Comparison of ENCODE assay signal across 14 cellular contexts in genomic region chr2:120600335-120600734, GRCh38.
DNase-seq lines count a peak whose midpoint lies in the region; ATAC-seq, FAIRE-seq and TF ChIP-seq lines count a peak whose summit lies in the region.
"Had no signal": no experiment of that assay in that cellular context is flagged by ENCODE, and none has a peak within 500 bp of the region (broad histone marks: within the 10 kb centered on the region; RNA-seq: fewer than 3 reads in every experiment).

No MANE protein-coding gene starts in this region.

- no peak overlapping the region for H3K4ac ChIP-seq in neuronal stem cell (ENCODE audit: low read length)

- FAIRE-seq in K562 (lab: Jason Lieb, UNC) (no peak), kidney (lab: Jason Lieb, UNC) (no peak)
- FAIRE-seq: A549, D721Med, H1 had no signal

- H3K79me2 ChIP-seq in K562 (ENCODE audit: control insufficient read depth, insufficient read depth, low read length), result no peaks in the 10 kb centered on the region

- no peak overlapping the region for H4K8ac ChIP-seq in neuronal stem cell (ENCODE audit: low read depth, low read length)

- ATAC-seq in K562 (no peak), aorta (ENCODE audit: low FRiP score) (no peak)
- ATAC-seq: A549 had no signal

- H3K27me3 ChIP-seq in K562 (ENCODE audit: control insufficient read depth in 2 of 2, insufficient read depth in 2 of 2, low read length in 2 of 2) (peaks cover 12 to 87% of the 10 kb centered on the region in 2 experiments; a peak in 3 of 5 replicates), neuronal stem cell (ENCODE audit: control insufficient read depth in 3 of 3, insufficient read depth in 3 of 3, low read depth in 1 of 3, low read length in 3 of 3) (peaks cover 0 to 60% (median 0%) of the 10 kb centered on the region in 3 experiments), aorta (ENCODE audit: control insufficient read depth in 1 of 2, insufficient read depth in 2 of 2, low read length in 1 of 2) (no peaks in the 10 kb centered on the region), dorsolateral prefrontal cortex (no peaks in the 10 kb centered on the region)
- H3K27me3 ChIP-seq: BE2C had no signal

- H3K27ac ChIP-seq in K562 (ENCODE audit: extremely low read depth, low read depth, low read length) (no peak overlapping the region), kidney (ENCODE audit: low read depth in 2 of 2, low read length in 2 of 2) (no peak overlapping the region), neuronal stem cell (replicated peaks; ENCODE audit: low read length) (no peak overlapping the region), aorta (ENCODE audit: low read depth in 1 of 2, low read length in 2 of 2) (no peak overlapping the region), dorsolateral prefrontal cortex (no peak overlapping the region)
- H3K27ac ChIP-seq: A549, C4-2B had no signal

- WGBS in K562 (ENCODE audit: insufficient coverage, low coverage, missing lambda C conversion rate), result 2% methylated on average over 7 of the region's 7 CpGs
- WGBS in neuronal stem cell (ENCODE audit: extremely low coverage in 2 of 2, insufficient read length in 2 of 2, insufficient replicate concordance in 1 of 2), 2 donors, result no CpG with 5 or more reads among the region's 7 CpGs
- 97 to 98% methylated on average over 7 of the region's 7 CpGs for WGBS in aorta, 2 donors

- no peak overlapping the region for H2BK15ac ChIP-seq in neuronal stem cell (ENCODE audit: low read length)

- no peak overlapping the region for H3K18ac ChIP-seq in neuronal stem cell (ENCODE audit: low read length)

- H3K4me2 ChIP-seq in K562 (ENCODE audit: insufficient read depth, low read length) (no peak overlapping the region), neuronal stem cell (ENCODE audit: insufficient read depth, low read length, poor library complexity, severe bottlenecking) (no peak overlapping the region)
- H3K4me2 ChIP-seq: A549 had no signal

- TF ChIP-seq CTCF in K562 (IDR thresholded peaks at IDR 0.05 in 2 of 3, conservative IDR thresholded peaks at IDR 0.05 in 1 of 3; ENCODE audit: insufficient read depth in 2 of 3, low read depth in 1 of 3, low read length in 3 of 3) (no peak), kidney (IDR thresholded peaks at IDR 0.05; ENCODE audit: borderline replicate concordance, extremely low read depth, insufficient read depth) (no peak), dorsolateral prefrontal cortex (IDR thresholded peaks at IDR 0.05 in 54 of 56, conservative IDR thresholded peaks at IDR 0.05 in 2 of 56; ENCODE audit: low read depth in 1 of 56, partially characterized antibody in 56 of 56) (no peak)

- no peak overlapping the region for H2BK120ac ChIP-seq in neuronal stem cell (ENCODE audit: low read depth, low read length)

- H3K4me3 ChIP-seq in K562 (no peak overlapping the region), kidney (ENCODE audit: low read length in 2 of 2) (no peak overlapping the region), neuronal stem cell (ENCODE audit: low read length in 2 of 2) (no peak overlapping the region), aorta (ENCODE audit: low read length in 2 of 2) (no peak overlapping the region), dorsolateral prefrontal cortex (no peak overlapping the region)
- H3K4me3 ChIP-seq: A549, HAP-1 had no signal

- H4K91ac ChIP-seq in neuronal stem cell (ENCODE audit: low read depth, low read length, poor library complexity), result no peak overlapping the region

- no peak overlapping the region for H3K23ac ChIP-seq in neuronal stem cell (ENCODE audit: low read depth, low read length, poor library complexity)

- no peak overlapping the region for H3K9ac ChIP-seq in K562 (ENCODE audit: insufficient read depth in 1 of 2, low read depth in 2 of 2, low read length in 2 of 2)
- H3K9ac ChIP-seq in kidney (ENCODE audit: low read length in 2 of 2), result no peak overlapping the region
- H3K9ac ChIP-seq in neuronal stem cell (ENCODE audit: low read depth, low read length, poor library complexity), result peak overlapping the region; percentile 7

- no peak overlapping the region for H2AK5ac ChIP-seq in neuronal stem cell (ENCODE audit: low read depth, low read length)

- H3K4me1 ChIP-seq in K562 (replicated peaks in 1 of 2; ENCODE audit: control insufficient read depth in 2 of 2, insufficient read depth in 2 of 2, low read length in 2 of 2) (no peaks in the 10 kb centered on the region), kidney (ENCODE audit: control insufficient read depth in 1 of 2, insufficient read depth in 1 of 2, low read depth in 1 of 2, low read length in 2 of 2) (no peaks in the 10 kb centered on the region), neuronal stem cell (ENCODE audit: control insufficient read depth in 2 of 2, insufficient read depth in 1 of 2, low read depth in 1 of 2, low read length in 2 of 2) (peaks cover 15% of the 10 kb centered on the region in 2 donors), aorta (ENCODE audit: control insufficient read depth in 1 of 2, insufficient read depth in 2 of 2, low read length in 2 of 2) (no peaks in the 10 kb centered on the region)
- H3K4me1 ChIP-seq: A549, BE2C had no signal

- TF ChIP-seq RAD21 in K562 (CRISPR knock-in tag; conservative IDR thresholded peaks at IDR 0.05 in 1 of 2, IDR thresholded peaks at IDR 0.05 in 1 of 2), result no peak

- no peak for DNase-seq in K562 (ENCODE audit: extremely low read depth in 1 of 4, low spot score in 3 of 4)
- peak; percentile 27 for DNase-seq in kidney
- DNase-seq in neuronal stem cell (ENCODE audit: low spot score), result no peak
- DNase-seq in aorta, result peak; percentile 19 to 44
- no peak for DNase-seq in dorsolateral prefrontal cortex
- no peak for DNase-seq in NCI-H1436 treated with DMSO at 0.1 percent for 48 hours (lab: John Stamatoyannopoulos, UW)
- DNase-seq: BE2C; CD4-positive, alpha-beta memory T cell; GF-D8 had no signal

- intact Hi-C loops in K562 (cut with micrococcal nuclease), result no loop called here
- intact Hi-C loops in kidney (cut with DNase I), result no loop called here
- intact Hi-C loops in aorta (cut with DNase I), result no loop called here
- intact Hi-C loops in dorsolateral prefrontal cortex (cut with DNase I), result no loop called here

- no peaks in the 10 kb centered on the region for H3K79me1 ChIP-seq in neuronal stem cell (ENCODE audit: low read depth, low read length)

- H2AFZ ChIP-seq in K562 (ENCODE audit: low read depth, low read length) (no peak overlapping the region), neuronal stem cell (ENCODE audit: low read length) (no peak overlapping the region)

- H4K20me1 ChIP-seq in K562 (replicated peaks; ENCODE audit: control insufficient read depth, insufficient read depth, low read length), result no peaks in the 10 kb centered on the region

- H3K14ac ChIP-seq in neuronal stem cell (ENCODE audit: low read length), result no peak overlapping the region

- H2BK5ac ChIP-seq in neuronal stem cell (ENCODE audit: low read length), result no peak overlapping the region

- CTCF ChIA-PET in K562 (lab: Yijun Ruan, JAX; ENCODE audit: low intra/inter-chr PET ratio), result no interaction called here

- no peak for TF ChIP-seq EP300 in K562 (IDR thresholded peaks at IDR 0.05; ENCODE audit: low read length)

- H3K36me3 ChIP-seq in K562 (ENCODE audit: control insufficient read depth, insufficient read depth, low read length) (no peaks in the 10 kb centered on the region), kidney (ENCODE audit: control insufficient read depth in 1 of 2, insufficient read depth in 2 of 2, low read length in 2 of 2) (no peaks in the 10 kb centered on the region), neuronal stem cell (replicated peaks in 1 of 2; ENCODE audit: control insufficient read depth in 2 of 2, insufficient read depth in 2 of 2, low read length in 2 of 2) (no peaks in the 10 kb centered on the region), aorta (ENCODE audit: control insufficient read depth in 1 of 2, insufficient read depth in 2 of 2, low read length in 1 of 2) (no peaks in the 10 kb centered on the region)
- H3K36me3 ChIP-seq: BE2C, HAP-1 had no signal

- TF ChIP-seq POLR2A in K562 (conservative IDR thresholded peaks at IDR 0.05), result no peak

- peak overlapping the region; percentile 87 for H2BK12ac ChIP-seq in neuronal stem cell (ENCODE audit: low read length)

- H3K9me1 ChIP-seq in K562 (ENCODE audit: control insufficient read depth, insufficient read depth, low read length), result no peaks in the 10 kb centered on the region

- in situ Hi-C loops in K562 (cut with MboI), result no loop called here

- no TSS peak for BruUV-seq in K562 (replicated peaks; lab: Mats Ljungman, UMichigan)

- POLR2A ChIA-PET in K562 (lab: Yijun Ruan, JAX), result interaction anchor here (0.7 kb wide), 1 partner anchor 774 kb away, joined by 3 read pairs; no protein-coding TSS in a partner anchor

- no peaks in the 10 kb centered on the region for H3K9me3 ChIP-seq in K562 (replicated peaks; ENCODE audit: control insufficient read depth, insufficient read depth, low read depth, low read length)
- no peaks in the 10 kb centered on the region for H3K9me3 ChIP-seq in kidney (ENCODE audit: control insufficient read depth in 1 of 2, low read length in 2 of 2)
- peaks cover 0 to 4% of the 10 kb centered on the region in 2 donors for H3K9me3 ChIP-seq in neuronal stem cell (replicated peaks in 1 of 2; ENCODE audit: control insufficient read depth in 2 of 2, insufficient read depth in 1 of 2, low read depth in 1 of 2, low read length in 2 of 2)
- H3K9me3 ChIP-seq in aorta (ENCODE audit: control insufficient read depth, low read length), result no peaks in the 10 kb centered on the region
- H3K9me3 ChIP-seq: A549, BE2C, HAP-1 had no signal

TF ChIP-seq in K562, 482 proteins besides CTCF, POLR2A, EP300 and RAD21:
- TF ChIP-seq ESRRA (IDR thresholded peaks at IDR 0.05; ENCODE audit: borderline replicate concordance, low read depth) (peak; percentile 86), STAT5A (IDR thresholded peaks at IDR 0.05; ENCODE audit: borderline replicate concordance, low read length) (no peak), BDP1 (IDR thresholded peaks at IDR 0.05; ENCODE audit: insufficient read depth, insufficient read length) (no peak), ZNF398 (CRISPR knock-in tag; IDR thresholded peaks at IDR 0.05) (no peak)
TF ChIP-seq in K562: peak in this region for 1.

Comparison
In these comparisons a context has a peak if more than half of its experiments do, and no peak if none do; other contexts are left out.
1. DNase-seq: peak in kidney (single experiment) and aorta (2 of 2); none in K562 (0 of 4), neuronal stem cell (single experiment), dorsolateral prefrontal cortex (0 of 10) and NCI-H1436 treated with DMSO at 0.1 percent for 48 hours (single experiment).